Comparison of ENCODE assay signal across 21 cellular contexts in genomic region chr7:22241805-22242390, GRCh38.
DNase-seq lines count a peak whose midpoint lies in the region; ATAC-seq, FAIRE-seq and TF ChIP-seq lines count a peak whose summit lies in the region.
"Had no signal": no experiment of that assay in that cellular context is flagged by ENCODE, and none has a peak within 500 bp of the region (broad histone marks: within the 10 kb centered on the region; RNA-seq: fewer than 3 reads in every experiment).

No MANE protein-coding gene starts in this region.

- no peak for FAIRE-seq in K562 (lab: Jason Lieb, UNC)
- FAIRE-seq: A204.1, G401.6, GM12891, HTR-8/SVneo had no signal

- H3K9ac ChIP-seq in K562 (ENCODE audit: insufficient read depth in 1 of 2, low read depth in 2 of 2, low read length in 2 of 2), result no peak overlapping the region
- H3K9ac ChIP-seq: KMS-11 had no signal

- TF ChIP-seq CTCF in K562 (IDR thresholded peaks at IDR 0.05 in 2 of 3, conservative IDR thresholded peaks at IDR 0.05 in 1 of 3; ENCODE audit: insufficient read depth in 2 of 3, low read depth in 1 of 3, low read length in 3 of 3) (no peak), mucosa of descending colon (IDR thresholded peaks at IDR 0.05) (no peak), esophagus squamous epithelium (IDR thresholded peaks at IDR 0.05) (no peak)

- in situ Hi-C loops in K562 (cut with MboI), result no loop called here

- no peaks in the 10 kb centered on the region for H3K9me1 ChIP-seq in K562 (ENCODE audit: control insufficient read depth, insufficient read depth, low read length)

- CTCF ChIA-PET in K562 (lab: Yijun Ruan, JAX; ENCODE audit: low intra/inter-chr PET ratio), result no interaction called here

- H3K27me3 ChIP-seq in K562 (ENCODE audit: control insufficient read depth in 2 of 2, insufficient read depth in 2 of 2, low read length in 2 of 2), result no peaks in the 10 kb centered on the region
- H3K27me3 ChIP-seq in esophagus squamous epithelium, result no peaks in the 10 kb centered on the region

- no peaks in the 10 kb centered on the region; the same call in 1 of the 2 replicates for H3K9me3 ChIP-seq in K562 (replicated peaks; ENCODE audit: control insufficient read depth, insufficient read depth, low read depth, low read length)
- H3K9me3 ChIP-seq in mucosa of descending colon, result no peaks in the 10 kb centered on the region
- peaks cover 0 to 6% (median 0%) of the 10 kb centered on the region in 3 donors for H3K9me3 ChIP-seq in esophagus squamous epithelium

- H2AFZ ChIP-seq in K562 (ENCODE audit: low read depth, low read length), result no peak overlapping the region

- H3K4me1 ChIP-seq in K562 (replicated peaks in 1 of 2; ENCODE audit: control insufficient read depth in 2 of 2, insufficient read depth in 2 of 2, low read length in 2 of 2) (no peaks in the 10 kb centered on the region), mucosa of descending colon (ENCODE audit: low read depth) (peaks cover 5% of the 10 kb centered on the region), esophagus squamous epithelium (no peaks in the 10 kb centered on the region)
- H3K4me1 ChIP-seq: Caco-2 had no signal

- no peak for TF ChIP-seq EP300 in K562 (IDR thresholded peaks at IDR 0.05; ENCODE audit: low read length)

- H3K27ac ChIP-seq in K562 (ENCODE audit: extremely low read depth, low read depth, low read length) (no peak overlapping the region), esophagus squamous epithelium (no peak overlapping the region)
- H3K27ac ChIP-seq: C4-2B, KMS-11 had no signal

- H4K20me1 ChIP-seq in K562 (replicated peaks; ENCODE audit: control insufficient read depth, insufficient read depth, low read length), result no peaks in the 10 kb centered on the region

- H3K36me3 ChIP-seq in K562 (ENCODE audit: control insufficient read depth, insufficient read depth, low read length) (no peaks in the 10 kb centered on the region), mucosa of descending colon (ENCODE audit: low read depth) (no peaks in the 10 kb centered on the region), esophagus squamous epithelium (peaks cover 0 to 24% (median 0%) of the 10 kb centered on the region in 3 donors)

- DNase-seq in ELF-1 (ENCODE audit: low read depth, low spot score) (peak; percentile 17), K562 (ENCODE audit: extremely low read depth in 1 of 4, low spot score in 3 of 4) (no peak), mucosa of descending colon (no peak), esophagus squamous epithelium (lab: John Stamatoyannopoulos, UW) (no peak), NCI-H446 treated with DMSO at 0.1 percent for 48 hours (lab: John Stamatoyannopoulos, UW) (no peak)
- DNase-seq: ACHN; AML-193; Caco-2; CD4-positive, alpha-beta T cell; DMS153; DMS79 treated with DMSO at 0.1 percent for 48 hours; EL; GOT3; H9 had no signal

- WGBS in K562 (ENCODE audit: insufficient coverage, low coverage, missing lambda C conversion rate), result 23% methylated on average over 2 of the region's 2 CpGs
- whole genome bisulfite sequencing in esophagus squamous epithelium, 2 donors, result 96 to 100% methylated on average over 1 to 2 of the region's 2 CpGs

- intact Hi-C loops in K562 (cut with micrococcal nuclease) (no loop called here), mucosa of descending colon (cut with DNase I, micrococcal nuclease) (no loop called here), esophagus squamous epithelium (cut with DNase I) (no loop called here)

- no TSS peak for BruUV-seq in K562 (replicated peaks; lab: Mats Ljungman, UMichigan)

- no peaks in the 10 kb centered on the region for H3K79me2 ChIP-seq in K562 (ENCODE audit: control insufficient read depth, insufficient read depth, low read length)

- POLR2A ChIA-PET in K562 (lab: Yijun Ruan, JAX), result no interaction called here

- H3K4me3 ChIP-seq in K562 (no peak overlapping the region), mucosa of descending colon (no peak overlapping the region), esophagus squamous epithelium (no peak overlapping the region)

- ATAC-seq in K562 (no peak; the same call in 2 of the 3 replicates), mucosa of descending colon (peak; percentile 66), GM18867 (IDR thresholded peaks at IDR 0.05; ENCODE audit: unreplicated experiment) (no peak)

- TF ChIP-seq POLR2A in K562 (conservative IDR thresholded peaks at IDR 0.05) (no peak), esophagus squamous epithelium (IDR thresholded peaks at IDR 0.05) (no peak)

- H3K4me2 ChIP-seq in K562 (ENCODE audit: insufficient read depth, low read length), result no peak overlapping the region
- H3K4me2 ChIP-seq: KMS-11 had no signal

- no peak for TF ChIP-seq RAD21 in K562 (CRISPR knock-in tag; conservative IDR thresholded peaks at IDR 0.05 in 1 of 2, IDR thresholded peaks at IDR 0.05 in 1 of 2)

TF ChIP-seq in K562, 482 proteins besides CTCF, POLR2A, EP300 and RAD21:
- TF ChIP-seq SP2 (IDR thresholded peaks at IDR 0.05; ENCODE audit: extremely low read depth, low read depth, low read length, poor library complexity, severe bottlenecking) (no peak), SMAD4 (CRISPR knock-in tag; conservative IDR thresholded peaks at IDR 0.05) (peak; percentile 45; the same call in 1 of the 2 replicates)
TF ChIP-seq in K562: peak in this region for 1.
